In genomic region chr2:75512455-75513212, GRCh38 we compare ENCODE assay signal across 16 cellular contexts. TPM values are rescaled to one million over a fixed set of nuclear protein-coding genes. Genes with fewer than 3 reads are reported as not detected.
DNase-seq lines count a peak whose midpoint lies in the region; ATAC-seq, FAIRE-seq and TF ChIP-seq lines count a peak whose summit lies in the region.
"Had no signal": no experiment of that assay in that cellular context is flagged by ENCODE, and none has a peak within 500 bp of the region (broad histone marks: within the 10 kb centered on the region; RNA-seq: fewer than 3 reads in every experiment).

No MANE protein-coding gene starts in this region.

- H3K4me3 ChIP-seq in HepG2 (replicated peaks in 1 of 3; ENCODE audit: insufficient read depth in 1 of 3, low read depth in 2 of 3, low read length in 3 of 3) (no peak overlapping the region), right lobe of liver (no peak overlapping the region)
- no peak overlapping the region for H3K4me3 ChIP-seq in CD4-positive, alpha-beta memory T cell (ENCODE audit: low read length in 2 of 2)
- H3K4me3 ChIP-seq: GM23338 had no signal

- no peak overlapping the region for H3K4me2 ChIP-seq in HepG2 (ENCODE audit: low read depth, low read length)
- H3K4me2 ChIP-seq: GM23338 had no signal

- H3K36me3 ChIP-seq in HepG2 (replicated peaks in 1 of 2; ENCODE audit: control insufficient read depth in 1 of 2, insufficient read depth in 2 of 2, low read length in 2 of 2) (peaks cover 22 to 77% of the 10 kb centered on the region in 2 experiments), right lobe of liver (peaks cover 0 to 14% (median 5%) of the 10 kb centered on the region in 4 donors)
- no peaks in the 10 kb centered on the region for H3K36me3 ChIP-seq in CD4-positive, alpha-beta memory T cell (ENCODE audit: insufficient read depth, low read length)
- H3K36me3 ChIP-seq: BE2C had no signal

- H4K20me1 ChIP-seq in HepG2 (ENCODE audit: insufficient read depth, low read length), result no peaks in the 10 kb centered on the region

- TF ChIP-seq POLR2A in HepG2 (IDR thresholded peaks at IDR 0.05; ENCODE audit: insufficient read depth in 1 of 2, low read depth in 2 of 2, low read length in 2 of 2), result no peak
- no peak for TF ChIP-seq POLR2A in right lobe of liver (IDR thresholded peaks at IDR 0.05)

- H3K27ac ChIP-seq in HepG2 (ENCODE audit: extremely low read length, insufficient read depth, low read length), result no peak overlapping the region
- H3K27ac ChIP-seq in right lobe of liver, result no peak overlapping the region
- no peak overlapping the region for H3K27ac ChIP-seq in CD4-positive, alpha-beta memory T cell (ENCODE audit: low read depth, low read length)
- H3K27ac ChIP-seq: C4-2B had no signal

- no peak overlapping the region for H3K9ac ChIP-seq in HepG2 (ENCODE audit: insufficient read depth, low read depth, low read length)

- H3K27me3 ChIP-seq in HepG2 (ENCODE audit: control insufficient read depth in 1 of 2, insufficient read depth in 2 of 2, low read length in 2 of 2) (no peaks in the 10 kb centered on the region), right lobe of liver (no peaks in the 10 kb centered on the region)
- H3K27me3 ChIP-seq in CD4-positive, alpha-beta memory T cell (ENCODE audit: insufficient read depth, low read length), result no peaks in the 10 kb centered on the region
- H3K27me3 ChIP-seq: BE2C had no signal

- peaks cover 20% of the 10 kb centered on the region for H3K9me3 ChIP-seq in HepG2 (ENCODE audit: low read length)
- no peaks in the 10 kb centered on the region for H3K9me3 ChIP-seq in right lobe of liver
- no peaks in the 10 kb centered on the region for H3K9me3 ChIP-seq in CD4-positive, alpha-beta memory T cell (ENCODE audit: control insufficient read depth in 1 of 2, low read length in 2 of 2)
- H3K9me3 ChIP-seq: BE2C had no signal

- H3K4me1 Mint-ChIP-seq in endothelial cell (ENCODE audit: unreplicated experiment), result peaks cover 18% of the 10 kb centered on the region
- no peaks in the 10 kb centered on the region for H3K4me1 Mint-ChIP-seq in CD4-positive, alpha-beta memory T cell
- H3K4me1 Mint-ChIP-seq: CD8-positive, alpha-beta memory T cell; IgD-negative memory B cell had no signal

- no peak overlapping the region for H3K27ac Mint-ChIP-seq in endothelial cell (ENCODE audit: unreplicated experiment)
- no peak overlapping the region for H3K27ac Mint-ChIP-seq in CD4-positive, alpha-beta memory T cell
- H3K27ac Mint-ChIP-seq: CD8-positive, alpha-beta memory T cell; GM23338; IgD-negative memory B cell had no signal

- peaks cover 10% of the 10 kb centered on the region for H3K9me3 Mint-ChIP-seq in endothelial cell (ENCODE audit: unreplicated experiment)
- peaks cover 2 to 32% (median 12%) of the 10 kb centered on the region in 8 donors for H3K9me3 Mint-ChIP-seq in CD4-positive, alpha-beta memory T cell

- peaks cover 82% of the 10 kb centered on the region for H3K79me2 ChIP-seq in HepG2 (ENCODE audit: insufficient read depth, low read length)

- no peak for FAIRE-seq in HepG2 (lab: Jason Lieb, UNC)
- FAIRE-seq: A204.1, GM12891 had no signal

- peaks cover 78% of the 10 kb centered on the region for H3K36me3 Mint-ChIP-seq in endothelial cell (ENCODE audit: low read depth, unreplicated experiment)
- no peaks in the 10 kb centered on the region for H3K36me3 Mint-ChIP-seq in CD4-positive, alpha-beta memory T cell
- H3K36me3 Mint-ChIP-seq: CD8-positive, alpha-beta memory T cell; IgD-negative memory B cell had no signal

- H3K4me1 ChIP-seq in HepG2 (ENCODE audit: insufficient read depth, low read length) (peaks cover 58% of the 10 kb centered on the region), right lobe of liver (peaks cover 0 to 24% (median 3%) of the 10 kb centered on the region in 4 donors)
- no peaks in the 10 kb centered on the region for H3K4me1 ChIP-seq in CD4-positive, alpha-beta memory T cell (ENCODE audit: insufficient read depth, low read length)
- H3K4me1 ChIP-seq: BE2C, Caco-2 had no signal

- no TSS peak for BruUV-seq in HepG2 (replicated peaks; lab: Mats Ljungman, UMichigan)

- H2AFZ ChIP-seq in HepG2 (ENCODE audit: low read length), result no peak overlapping the region
- H2AFZ ChIP-seq: GM23338 had no signal

- no peak for TF ChIP-seq RAD21 in HepG2 (CRISPR knock-in tag; IDR thresholded peaks at IDR 0.05)

- TF ChIP-seq CTCF in HepG2 (CRISPR knock-in tag; IDR thresholded peaks at IDR 0.05), result no peak
- no peak for TF ChIP-seq CTCF in right lobe of liver (IDR thresholded peaks at IDR 0.05)
- TF ChIP-seq CTCF in endothelial cell (IDR thresholded peaks at IDR 0.05; ENCODE audit: unreplicated experiment), result no peak

- DNase-seq in HepG2 (ENCODE audit: low spot score) (no peak), right lobe of liver (no peak), RPMI7951 (ENCODE audit: low read depth) (peak; percentile 28), endothelial cell (ENCODE audit: low spot score) (no peak), OCI-M2 (lab: John Stamatoyannopoulos, UW; ENCODE audit: unreplicated experiment) (no peak), NCI-H1092 (lab: John Stamatoyannopoulos, UW) (no peak)
- DNase-seq in CD4-positive, alpha-beta memory T cell, result no peak
- DNase-seq: BE2C; Caco-2; CD8-positive, alpha-beta memory T cell; H7 had no signal

- ATAC-seq in HepG2, result no peak
- ATAC-seq in right lobe of liver, result no peak
- ATAC-seq: GM23338 had no signal

- intact Hi-C loops in HepG2 (cut with micrococcal nuclease; ENCODE audit: unreplicated experiment), result no loop called here
- intact Hi-C loops in right lobe of liver (cut with DNase I), result no loop called here
- intact Hi-C loops in CD4-positive, alpha-beta memory T cell (cut with micrococcal nuclease), result no loop called here

- in situ Hi-C loops in HepG2 (cut with HindIII; ENCODE audit: extremely low pct_ligation_motif_present, low pct_unique_long_range_greater_than_20kb), result no loop called here

- H3K27me3 Mint-ChIP-seq in endothelial cell (ENCODE audit: unreplicated experiment), result no peaks in the 10 kb centered on the region
- peaks cover 0 to 3% of the 10 kb centered on the region in 2 donors for H3K27me3 Mint-ChIP-seq in CD4-positive, alpha-beta memory T cell

- CTCF ChIA-PET in HepG2 (lab: Yijun Ruan, JAX; ENCODE audit: low intra/inter-chr PET ratio, low total read pairs), result no interaction called here
- CTCF ChIA-PET in CD4-positive, alpha-beta memory T cell (lab: Charles Lee; ENCODE audit: partially characterized antibody), result no interaction called here

- POLR2A ChIA-PET in HepG2 (lab: Yijun Ruan, JAX), result interaction anchor here (1.4 kb wide), 1 partner anchor 11 kb away, joined by 3 read pairs; no protein-coding TSS in a partner anchor
- POLR2A ChIA-PET in CD4-positive, alpha-beta memory T cell (lab: Charles Lee; ENCODE audit: partially characterized antibody), result no interaction called here

- TF ChIP-seq EP300 in HepG2 (IDR thresholded peaks at IDR 0.05; ENCODE audit: low read depth in 2 of 2, low read length in 2 of 2) (no peak), HepG2 (CRISPR knock-in tag; IDR thresholded peaks at IDR 0.05; ENCODE audit: borderline replicate concordance) (no peak)

- peak overlapping the region; percentile 17 for H3K4me3 Mint-ChIP-seq in endothelial cell (ENCODE audit: unreplicated experiment)
- H3K4me3 Mint-ChIP-seq in CD4-positive, alpha-beta memory T cell, result no peak overlapping the region
- H3K4me3 Mint-ChIP-seq: CD8-positive, alpha-beta memory T cell; GM23338; IgD-negative memory B cell had no signal

TF ChIP-seq in HepG2, 621 proteins besides CTCF, POLR2A, EP300 and RAD21 (continues in another document):
- TF ChIP-seq ZSCAN22 (CRISPR knock-in tag; IDR thresholded peaks at IDR 0.05) (no peak), BCL3 (CRISPR knock-in tag; IDR thresholded peaks at IDR 0.05) (0 out of 2 replicates have a peak, but pooled peaks have one; percentile 43), SMARCC2 (IDR thresholded peaks at IDR 0.05) (no peak)

RNA-seq across cellular contexts. Expression of gene EVA1A, which starts 48.1 kb away (rescaled TPM):
- total RNA-seq in HepG2 (2016; rRNA removed; fragmentation: Illumina TruSeq; extraction: Trizol) (55.9 and 57.8 TPM in 2 replicates), right lobe of liver (100 to 1,000 TPM in 2 of 6 experiments, 10 to 100 TPM in 4; 30.6 to 125 (median 74.5) TPM), endothelial cell (ENCODE audit: unreplicated experiment) (19.9 TPM)
- 25.1 and 29.0 TPM in 2 replicates for total RNA-seq in HepG2 (2016; cell fraction: cytosol; rRNA removed; fragmentation: Illumina TruSeq; extraction: Trizol; ENCODE audit: low read depth)
- total RNA-seq in HepG2 (2016; cell fraction: insoluble cytoplasmic fraction; rRNA removed; fragmentation: Illumina TruSeq; extraction: Trizol), result 52.7 and 57.5 TPM in 2 replicates
- 48.2 and 58.4 TPM in 2 replicates for total RNA-seq in HepG2 (2016; cell fraction: membrane; rRNA removed; fragmentation: Illumina TruSeq; extraction: Trizol)
- 46.1 and 58.2 TPM in 2 replicates for total RNA-seq in HepG2 (2016; cell fraction: nucleus; rRNA removed; fragmentation: Illumina TruSeq; extraction: Trizol)
- 57.5 and 65.4 TPM in 2 replicates for polyA plus RNA-seq in HepG2 (2011; rRNA removed)
- 53.6 and 68.8 TPM in 2 replicates for polyA plus RNA-seq in HepG2 (2011; cell fraction: cytosol; rRNA removed)
- 77.6 and 80.4 TPM in 2 replicates for polyA plus RNA-seq in HepG2 (2011; cell fraction: nucleus; rRNA removed)
- 44.8 and 48.8 TPM in 2 replicates for polyA plus RNA-seq in HepG2 (2012)
- 23.6 and 36.8 TPM in 2 replicates for polyA plus RNA-seq in HepG2 (2016; cell fraction: cytosol; fragmentation: Illumina TruSeq; extraction: Trizol; ENCODE audit: low read depth)
- polyA plus RNA-seq in HepG2 (2016; cell fraction: insoluble cytoplasmic fraction; fragmentation: Illumina TruSeq; extraction: Trizol; ENCODE audit: low read depth), result 46.2 and 49.2 TPM in 2 replicates
- polyA plus RNA-seq in HepG2 (2016; cell fraction: membrane; fragmentation: Illumina TruSeq; extraction: Trizol; ENCODE audit: low read depth), result 37.8 and 44.2 TPM in 2 replicates
- polyA plus RNA-seq in HepG2 (2016; cell fraction: nucleus; fragmentation: Illumina TruSeq; extraction: Trizol; ENCODE audit: insufficient read depth, low read depth), result 60.9 and 62.0 TPM in 2 replicates
- 186 TPM in 1 of 2 replicates, not detected in the other for polyA minus RNA-seq in HepG2 (2011; rRNA and poly(A)+ RNA removed; ENCODE audit: low replicate concordance)
- 51.4 TPM in 2 replicates for polyA minus RNA-seq in HepG2 (2011; cell fraction: cytosol; rRNA and poly(A)+ RNA removed)
- 70.1 and 71.3 TPM in 2 replicates for polyA minus RNA-seq in HepG2 (2011; cell fraction: nucleus; rRNA and poly(A)+ RNA removed)
- total RNA-seq in RPMI7951 (2014; rRNA removed; shearing (Covaris generic)), result 68.7 and 95.4 TPM in 2 replicates
- total RNA-seq in CD4-positive, alpha-beta memory T cell, result not detected
- polyA plus RNA-seq in CD4-positive, alpha-beta memory T cell, result not detected
- total RNA-seq: CD8-positive, alpha-beta memory T cell had no signal
- polyA plus RNA-seq: CD8-positive, alpha-beta memory T cell; IgD-negative memory B cell had no signal

Comparison
In these comparisons a context has a peak if more than half of its experiments do, and no peak if none do; other contexts are left out.
1. RNA of gene EVA1A, which starts 48.1 kb away (total RNA-seq): 30.6 to 125 TPM in right lobe of liver, 68.7 to 95.4 TPM in RPMI7951, 25.1 to 58.4 TPM in HepG2 and 19.9 TPM in endothelial cell (single experiment); not detected in CD4-positive, alpha-beta memory T cell; every median in the first group is over 10 times any median in the second.